Comparison of ENCODE assay signal across 9 cellular contexts in genomic region chr6:36979343-36979742, GRCh38. TPM values are rescaled to one million over a fixed set of nuclear protein-coding genes. Genes with fewer than 3 reads are reported as not detected.
DNase-seq lines count a peak whose midpoint lies in the region; ATAC-seq and TF ChIP-seq lines count a peak whose summit lies in the region.
"Had no signal": no experiment of that assay in that cellular context is flagged by ENCODE, and none has a peak within 500 bp of the region (broad histone marks: within the 10 kb centered on the region; RNA-seq: fewer than 3 reads in every experiment).

No MANE protein-coding gene starts in this region.

- ATAC-seq in stimulated activated naive CD8-positive, alpha-beta T cell treated with anti-CD3 and anti-CD28 coated beads, Interleukin-15, Interleukin-2, amounts not matched to agents 100 U/mL and 50 U/mL, for 24 hours: no peak
- no peak for ATAC-seq in omental fat pad (ENCODE audit: low FRiP score)

- no peak overlapping the region for H3K27ac ChIP-seq in parathyroid adenoma

- no peaks in the 10 kb centered on the region for H3K27me3 Mint-ChIP-seq in stimulated activated naive CD8-positive, alpha-beta T cell treated with anti-CD3 and anti-CD28 coated beads, Interleukin-15, Interleukin-2, amounts not matched to agents 100 ng/mL and 50 ng/mL, for 24 hours
- no peaks in the 10 kb centered on the region for H3K27me3 Mint-ChIP-seq in T-helper 2 cell treated with Interferon-gamma antibody and Interleukin-4, amounts not matched to agents 5 μg/mL and 100 μg/mL, for 36 hours (ENCODE audit: low read depth)

- TF ChIP-seq CTCF in parathyroid adenoma (IDR thresholded peaks at IDR 0.05) (peak; percentile 55), omental fat pad (IDR thresholded peaks at IDR 0.05) (no peak)

- H3K36me3 Mint-ChIP-seq in stimulated activated naive CD8-positive, alpha-beta T cell treated with anti-CD3 and anti-CD28 coated beads, Interleukin-15, Interleukin-2, amounts not matched to agents 100 ng/mL and 50 ng/mL, for 24 hours (ENCODE audit: low read depth): peaks cover 59% of the 10 kb centered on the region
- H3K36me3 Mint-ChIP-seq in T-helper 2 cell treated with Interferon-gamma antibody and Interleukin-4, amounts not matched to agents 5 μg/mL and 100 μg/mL, for 36 hours (ENCODE audit: low read depth): peaks cover 51% of the 10 kb centered on the region

- H3K27ac Mint-ChIP-seq in stimulated activated naive CD8-positive, alpha-beta T cell treated with anti-CD3 and anti-CD28 coated beads, Interleukin-15, Interleukin-2, amounts not matched to agents 100 ng/mL and 50 ng/mL, for 24 hours: peak overlapping the region; percentile 13
- peak overlapping the region; percentile 9 for H3K27ac Mint-ChIP-seq in T-helper 2 cell treated with Interferon-gamma antibody and Interleukin-4, amounts not matched to agents 5 μg/mL and 100 μg/mL, for 36 hours

- H2AFZ ChIP-seq in parathyroid adenoma: no peak overlapping the region

- H3K79me2 ChIP-seq in parathyroid adenoma: peaks cover 51% of the 10 kb centered on the region

- no peaks in the 10 kb centered on the region for H3K36me3 ChIP-seq in parathyroid adenoma (ENCODE audit: control insufficient read depth, insufficient read depth, low read length)

- H3K4me1 Mint-ChIP-seq in stimulated activated naive CD8-positive, alpha-beta T cell treated with anti-CD3 and anti-CD28 coated beads, Interleukin-15, Interleukin-2, amounts not matched to agents 100 ng/mL and 50 ng/mL, for 24 hours (ENCODE audit: low read depth): peaks cover 23% of the 10 kb centered on the region
- peaks cover 26% of the 10 kb centered on the region for H3K4me1 Mint-ChIP-seq in T-helper 2 cell treated with Interferon-gamma antibody and Interleukin-4, amounts not matched to agents 5 μg/mL and 100 μg/mL, for 36 hours (ENCODE audit: low read depth)

- H3K4me2 ChIP-seq in parathyroid adenoma (ENCODE audit: low read length): no peak overlapping the region

- H3K4me3 ChIP-seq in parathyroid adenoma (ENCODE audit: low read depth, low read length): no peak overlapping the region

- peaks cover 35% of the 10 kb centered on the region for H3K4me1 ChIP-seq in parathyroid adenoma

- DNase-seq in stimulated activated naive CD8-positive, alpha-beta T cell treated with anti-CD3 and anti-CD28 coated beads, Interleukin-15, Interleukin-2, amounts not matched to agents 100 U/mL and 50 U/mL, for 24 hours: no peak
- no peak for DNase-seq in T-helper 2 cell treated with Interferon-gamma antibody and Interleukin-4, amounts not matched to agents 5 μg/mL and 100 μg/mL, for 36 hours (ENCODE audit: low spot score)
- DNase-seq in fibroblast of peridontal ligament (ENCODE audit: extremely low read depth) (peak; percentile 73), omental fat pad (ENCODE audit: low spot score) (no peak), NCI-H345 treated with DMSO at 0.1 percent for 48 hours (lab: John Stamatoyannopoulos, UW; ENCODE audit: unreplicated experiment) (no peak), SIG-M5 treated with dmso at 0.1 percent for 504 hours (lab: John Stamatoyannopoulos, UW; ENCODE audit: unreplicated experiment) (no peak)

- H3K9me3 ChIP-seq in parathyroid adenoma (ENCODE audit: control insufficient read depth, low read length): no peaks in the 10 kb centered on the region

- no peaks in the 10 kb centered on the region for H3K9me3 Mint-ChIP-seq in stimulated activated naive CD8-positive, alpha-beta T cell treated with anti-CD3 and anti-CD28 coated beads, Interleukin-15, Interleukin-2, amounts not matched to agents 100 ng/mL and 50 ng/mL, for 24 hours
- no peaks in the 10 kb centered on the region for H3K9me3 Mint-ChIP-seq in T-helper 2 cell treated with Interferon-gamma antibody and Interleukin-4, amounts not matched to agents 5 μg/mL and 100 μg/mL, for 36 hours
- H3K9me3 Mint-ChIP-seq: activated naive CD4-positive, alpha-beta T cell treated with anti-CD3 and anti-CD28 coated beads, Interleukin-2, amount 50 U/mL, for 72 hours had no signal

- H3K4me3 Mint-ChIP-seq in stimulated activated naive CD8-positive, alpha-beta T cell treated with anti-CD3 and anti-CD28 coated beads, Interleukin-15, Interleukin-2, amounts not matched to agents 100 ng/mL and 50 ng/mL, for 24 hours: no peak overlapping the region
- H3K4me3 Mint-ChIP-seq in T-helper 2 cell treated with Interferon-gamma antibody and Interleukin-4, amounts not matched to agents 5 μg/mL and 100 μg/mL, for 36 hours: no peak overlapping the region

- no peak overlapping the region for H3K9ac ChIP-seq in parathyroid adenoma

- H3K27me3 ChIP-seq in parathyroid adenoma (ENCODE audit: control insufficient read depth, insufficient read depth, low read length): no peaks in the 10 kb centered on the region

RNA-seq across cellular contexts. Expression of gene MTCH1, which starts 6.7 kb away (rescaled TPM):
- 100 to 1,000 TPM; 227 to 251 (median 239) TPM for total RNA-seq in omental fat pad

RNA-seq across cellular contexts. Expression of gene PI16, which starts 24.8 kb away (rescaled TPM):
- total RNA-seq in omental fat pad: 10 to 100 TPM in 2 of 4 donors, 1 to 10 TPM in 2; 1.3 to 41.9 (median 8.9) TPM

RNA-seq across cellular contexts. Expression of gene FGD2, which starts 26.1 kb away (rescaled TPM):
- 10 to 100 TPM; 20.0 to 83.6 (median 63.0) TPM for total RNA-seq in omental fat pad
